In genomic region chrX:70032797-70033196, GRCh38 we compare ENCODE assay signal across 13 cellular contexts. TPM values are rescaled to one million over a fixed set of nuclear protein-coding genes. Genes with fewer than 3 reads are reported as not detected.
DNase-seq lines count a peak whose midpoint lies in the region; ATAC-seq and TF ChIP-seq lines count a peak whose summit lies in the region.
"Had no signal": no experiment of that assay in that cellular context is flagged by ENCODE, and none has a peak within 500 bp of the region (broad histone marks: within the 10 kb centered on the region; RNA-seq: fewer than 3 reads in every experiment).

No MANE protein-coding gene starts in this region.

- no peaks in the 10 kb centered on the region for H3K27me3 Mint-ChIP-seq in Caco-2 (ENCODE audit: insufficient read depth, unreplicated experiment)

- ATAC-seq in Right ventricle myocardium inferior (no peak), HG03460 (IDR thresholded peaks at IDR 0.05; ENCODE audit: unreplicated experiment) (no peak)

- TF ChIP-seq CTCF in cardiac muscle cell (IDR thresholded peaks at IDR 0.05; ENCODE audit: low read depth, low read length) (peak; percentile 30), choroid plexus epithelial cell (conservative IDR thresholded peaks at IDR 0.05; ENCODE audit: low read depth, low read length) (peak; percentile 31), Caco-2 (IDR thresholded peaks at IDR 0.05; ENCODE audit: insufficient read depth in 1 of 2, low read depth in 1 of 2, low read length in 1 of 2, severe bottlenecking in 1 of 2, unreplicated experiment in 1 of 2) (no peak), spleen (IDR thresholded peaks at IDR 0.05 in 8 of 11, conservative IDR thresholded peaks at IDR 0.05 in 3 of 11) (no peak)

- BruUV-seq in Caco-2 (replicated peaks; lab: Mats Ljungman, UMichigan), result no TSS peak

- H3K4me1 ChIP-seq in cardiac muscle cell (ENCODE audit: low read depth) (no peaks in the 10 kb centered on the region), Caco-2 (no peaks in the 10 kb centered on the region), spleen (no peaks in the 10 kb centered on the region)
- H3K4me1 ChIP-seq: HAP-1 had no signal

- H3K4me3 ChIP-seq in cardiac muscle cell (no peak overlapping the region), choroid plexus epithelial cell (ENCODE audit: low read depth, low read length) (no peak overlapping the region), Caco-2 (ENCODE audit: low read depth, low read length) (no peak overlapping the region), spleen (no peak overlapping the region)
- H3K4me3 ChIP-seq: GM12878, HAP-1, SK-N-MC had no signal

- H3K9me3 Mint-ChIP-seq in Caco-2 (ENCODE audit: unreplicated experiment), result no peaks in the 10 kb centered on the region

- H3K36me3 Mint-ChIP-seq in Caco-2 (ENCODE audit: insufficient read depth, unreplicated experiment), result no peaks in the 10 kb centered on the region

- no peak overlapping the region for H3K4me3 Mint-ChIP-seq in Caco-2 (ENCODE audit: unreplicated experiment)

- CTCF ChIA-PET in Caco-2 (lab: Charles Lee), result no interaction called here

- intact Hi-C loops in Right ventricle myocardium inferior (cut with DNase I) (loop anchor here (5.0 kb wide), 2 partner anchors 65 to 415 kb away; partner anchors contain the start of gene EDA), Caco-2 (cut with micrococcal nuclease; ENCODE audit: unreplicated experiment) (loop anchor here (5.0 kb wide), 1 partner anchor 65 kb away; no protein-coding TSS in a partner anchor), spleen (cut with DNase I; ENCODE audit: low total_unique reads) (no loop called here)

- no peaks in the 10 kb centered on the region for H3K36me3 ChIP-seq in cardiac muscle cell
- H3K36me3 ChIP-seq in Caco-2 (ENCODE audit: control insufficient read depth, insufficient read depth, low read length), result no peaks in the 10 kb centered on the region
- H3K36me3 ChIP-seq in spleen, result no peaks in the 10 kb centered on the region
- H3K36me3 ChIP-seq: HAP-1 had no signal

- TF ChIP-seq POLR2A in spleen (IDR thresholded peaks at IDR 0.05), result no peak

- H3K9me3 ChIP-seq in cardiac muscle cell (ENCODE audit: low read depth) (no peaks in the 10 kb centered on the region), Caco-2 (no peaks in the 10 kb centered on the region), spleen (no peaks in the 10 kb centered on the region)
- H3K9me3 ChIP-seq: HAP-1 had no signal

- H3K27ac ChIP-seq in cardiac muscle cell (no peak overlapping the region), spleen (no peak overlapping the region)
- H3K27ac ChIP-seq: C4-2B, SK-N-MC had no signal

- POLR2A ChIA-PET in Caco-2 (lab: Charles Lee), result no interaction called here

- no peak overlapping the region for H3K27ac Mint-ChIP-seq in Caco-2 (ENCODE audit: unreplicated experiment)

- H3K27me3 ChIP-seq in cardiac muscle cell (no peaks in the 10 kb centered on the region), Caco-2 (replicated peaks; ENCODE audit: control insufficient read depth, insufficient read depth, low read length) (no peaks in the 10 kb centered on the region), spleen (replicated peaks in 1 of 7) (peaks cover 0 to 24% (median 0%) of the 10 kb centered on the region in 7 donors)

- peak in 1 of 2 donors; percentile 55 for DNase-seq in cardiac muscle cell (ENCODE audit: low read depth in 1 of 2, low spot score in 1 of 2)
- no peak for DNase-seq in Right ventricle myocardium inferior (ENCODE audit: missing footprints)
- DNase-seq in NCI-H1694 treated with DMSO at 0.1 percent for 48 hours (lab: John Stamatoyannopoulos, UW), result peak; percentile 45
- no peak for DNase-seq in choroid plexus epithelial cell (ENCODE audit: low read depth)
- DNase-seq in Caco-2, result no peak
- no peak for DNase-seq in spleen
- DNase-seq: NCI-H526 treated with DMSO at 0.1 percent for 48 hours, Right ventricle myocardium superior had no signal

- no peaks in the 10 kb centered on the region for H3K4me1 Mint-ChIP-seq in Caco-2 (ENCODE audit: low read depth, unreplicated experiment)

- WGBS in spleen, 5 donors, result 64 to 88% (median 73%) methylated on average over 2 of the region's 2 CpGs

RNA-seq across cellular contexts. Expression of gene AWAT2, which starts 16.9 kb away (rescaled TPM):
- not detected in 2 replicates for total RNA-seq in cardiac muscle cell
- not detected in 2 replicates for polyA plus RNA-seq in cardiac muscle cell
- not detected for total RNA-seq in Right ventricle myocardium inferior
- not detected in 2 replicates for total RNA-seq in Caco-2 (2022)
- not detected for total RNA-seq in spleen
- polyA plus RNA-seq in spleen, result not detected
- total RNA-seq: GM12878, Right ventricle myocardium superior had no signal
- polyA plus RNA-seq: GM12878 had no signal

RNA-seq across cellular contexts. Expression of gene OTUD6A, which starts 29.5 kb away (rescaled TPM):
- total RNA-seq in cardiac muscle cell (not detected in 2 replicates), Right ventricle myocardium inferior (not detected), Caco-2 (2022) (not detected in 2 replicates), spleen (not detected)
- polyA plus RNA-seq in cardiac muscle cell (not detected in 2 replicates), spleen (not detected)
- total RNA-seq: GM12878, Right ventricle myocardium superior had no signal
- polyA plus RNA-seq: GM12878 had no signal

Comparison
In these comparisons a context has a peak if more than half of its experiments do, and no peak if none do; other contexts are left out.
1. CTCF ChIP-seq: peak in cardiac muscle cell (single experiment) and choroid plexus epithelial cell (single experiment); none in Caco-2 (0 of 2) and spleen (0 of 11).